ENCODE assay signal across 18 cellular contexts in the genomic region with DNA sequence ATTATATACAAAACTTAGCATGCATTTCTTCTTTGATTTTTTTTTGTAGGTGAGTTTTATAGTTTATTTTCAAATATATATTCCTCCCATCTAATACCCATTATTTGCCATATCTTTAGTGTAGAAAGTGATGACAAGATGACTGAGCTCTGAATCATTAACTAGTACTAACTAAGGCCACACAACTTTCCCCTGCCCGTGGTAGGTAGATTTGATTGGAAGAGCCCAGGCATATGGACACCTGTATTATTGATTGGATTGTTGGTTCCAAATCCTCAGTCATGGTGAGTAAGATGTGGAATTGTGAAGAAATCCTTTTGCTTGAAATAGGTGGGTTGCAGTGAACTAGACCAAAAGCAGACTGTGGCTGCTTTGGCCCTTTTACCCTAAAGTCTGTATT. TPM values are rescaled to one million over a fixed set of nuclear protein-coding genes. Genes with fewer than 3 reads are reported as not detected.
DNase-seq lines count a peak whose midpoint lies in the region; ATAC-seq, FAIRE-seq and TF ChIP-seq lines count a peak whose summit lies in the region.
"Had no signal": no experiment of that assay in that cellular context is flagged by ENCODE, and none has a peak within 500 bp of the region (broad histone marks: within the 10 kb centered on the region; RNA-seq: fewer than 3 reads in every experiment).

No MANE protein-coding gene starts in this region.

- H3K27ac ChIP-seq in foreskin keratinocyte: no peak overlapping the region
- H3K27ac ChIP-seq: BLaER1 treated with 17β-estradiol and CSF1 and Interleukin-3, amounts not matched to agents 10 nM and 100 nM; GM23248 had no signal

- peaks cover 14% of the 10 kb centered on the region for H3K36me3 Mint-ChIP-seq in WTC11
- H3K36me3 Mint-ChIP-seq in progenitor cell of endocrine pancreas (ENCODE audit: insufficient read depth): peaks cover 19% of the 10 kb centered on the region
- H3K36me3 Mint-ChIP-seq in immature natural killer cell: peaks cover 3 to 14% (median 4%) of the 10 kb centered on the region in 3 donors

- POLR2A ChIA-PET in WTC11 (lab: Charles Lee): no interaction called here

- no peaks in the 10 kb centered on the region for H3K4me1 ChIP-seq in foreskin keratinocyte
- H3K4me1 ChIP-seq: BLaER1 treated with 17β-estradiol and CSF1 and Interleukin-3, amounts not matched to agents 10 nM and 100 nM; HAP-1 had no signal

- 0 out of 2 replicates have a peak overlapping the region, but pooled peaks have one; percentile 2 for H3K27ac Mint-ChIP-seq in WTC11
- peak overlapping the region; percentile 62 for H3K27ac Mint-ChIP-seq in progenitor cell of endocrine pancreas
- H3K27ac Mint-ChIP-seq in immature natural killer cell: no peak overlapping the region
- H3K27ac Mint-ChIP-seq: B cell; CD8-positive, alpha-beta T cell had no signal

- H3K27me3 Mint-ChIP-seq in WTC11 (ENCODE audit: low read depth): no peaks in the 10 kb centered on the region
- H3K27me3 Mint-ChIP-seq in progenitor cell of endocrine pancreas: no peaks in the 10 kb centered on the region
- no peaks in the 10 kb centered on the region for H3K27me3 Mint-ChIP-seq in immature natural killer cell (ENCODE audit: low read depth in 3 of 3)
- H3K27me3 Mint-ChIP-seq: B cell had no signal

- DNase-seq in GM12892 (ENCODE audit: insufficient read length): no peak
- no peak for DNase-seq in WTC11 (ENCODE audit: low spot score)
- no peak for DNase-seq in foreskin keratinocyte
- DNase-seq in progenitor cell of endocrine pancreas (ENCODE audit: low spot score, unreplicated experiment): no peak
- no peak for DNase-seq in immature natural killer cell
- no peak for DNase-seq in NCI-H510A (lab: John Stamatoyannopoulos, UW)
- no peak for DNase-seq in stimulated activated CD4-positive, alpha-beta T cell treated with anti-CD3 and anti-CD28 coated beads, Interleukin-2, amount 100 ng/mL, for 24 hours
- DNase-seq: CD8-positive, alpha-beta T cell; DMS 273 treated with DMSO at 0.1 percent for 48 hours; DMS53; DND-41; EL; GM23248 had no signal

- no peaks in the 10 kb centered on the region for H3K27me3 ChIP-seq in foreskin keratinocyte
- H3K27me3 ChIP-seq: BLaER1 treated with 17β-estradiol and CSF1 and Interleukin-3, amounts not matched to agents 10 nM and 100 nM had no signal

- no peak for TF ChIP-seq POLR2A in GM12892 (IDR thresholded peaks at IDR 0.05; ENCODE audit: low read depth, low read length)

- no peak for TF ChIP-seq CTCF in WTC11 (IDR thresholded peaks at IDR 0.05)
- TF ChIP-seq CTCF in foreskin keratinocyte (conservative IDR thresholded peaks at IDR 0.05): no peak
- no peak for TF ChIP-seq CTCF in progenitor cell of endocrine pancreas (IDR thresholded peaks at IDR 0.05; ENCODE audit: unreplicated experiment)

- no peaks in the 10 kb centered on the region for H3K9me3 Mint-ChIP-seq in WTC11
- no peaks in the 10 kb centered on the region for H3K9me3 Mint-ChIP-seq in progenitor cell of endocrine pancreas (ENCODE audit: low read depth)
- no peaks in the 10 kb centered on the region for H3K9me3 Mint-ChIP-seq in immature natural killer cell
- H3K9me3 Mint-ChIP-seq: CD8-positive, alpha-beta T cell had no signal

- H3K4me3 Mint-ChIP-seq in WTC11 (no peak overlapping the region), progenitor cell of endocrine pancreas (ENCODE audit: low read depth) (no peak overlapping the region), immature natural killer cell (no peak overlapping the region)
- H3K4me3 Mint-ChIP-seq: B cell; CD8-positive, alpha-beta T cell had no signal

- H3K4me1 Mint-ChIP-seq in WTC11 (no peaks in the 10 kb centered on the region; the same call in 1 of the 2 replicates), progenitor cell of endocrine pancreas (ENCODE audit: low read depth) (peaks cover 2% of the 10 kb centered on the region), immature natural killer cell (no peaks in the 10 kb centered on the region)
- H3K4me1 Mint-ChIP-seq: B cell had no signal

- CTCF ChIA-PET in WTC11 (lab: Charles Lee): interaction anchor here (0.6 kb wide), 1 partner anchor 122 kb away, joined by 3 read pairs; no protein-coding TSS in a partner anchor

- ATAC-seq in WTC11 (no peak), foreskin keratinocyte (peak; percentile 23)
- ATAC-seq: CD8-positive, alpha-beta T cell; GM12878 had no signal

- peak; percentile 54 for FAIRE-seq in GM12892 (lab: Jason Lieb, UNC)
- FAIRE-seq: GM12878, GM19239 had no signal

TF ChIP-seq in WTC11, 78 proteins besides CTCF, POLR2A, EP300 and RAD21 (continues in another document):
- TF ChIP-seq GRHL2 (CRISPR knock-in tag; IDR thresholded peaks at IDR 0.05; ENCODE audit: insufficient replicate concordance, severe bottlenecking) (no peak), ZNF121 (CRISPR knock-in tag; IDR thresholded peaks at IDR 0.05) (no peak), NFATC4 (CRISPR knock-in tag; IDR thresholded peaks at IDR 0.05) (no peak), ZNF423 (CRISPR knock-in tag; IDR thresholded peaks at IDR 0.05) (no peak), FOXJ3 (CRISPR knock-in tag; IDR thresholded peaks at IDR 0.05; ENCODE audit: borderline replicate concordance) (no peak), ZBTB21 (CRISPR knock-in tag; IDR thresholded peaks at IDR 0.05; ENCODE audit: borderline replicate concordance) (no peak)
- TF ChIP-seq, protein P1, sequence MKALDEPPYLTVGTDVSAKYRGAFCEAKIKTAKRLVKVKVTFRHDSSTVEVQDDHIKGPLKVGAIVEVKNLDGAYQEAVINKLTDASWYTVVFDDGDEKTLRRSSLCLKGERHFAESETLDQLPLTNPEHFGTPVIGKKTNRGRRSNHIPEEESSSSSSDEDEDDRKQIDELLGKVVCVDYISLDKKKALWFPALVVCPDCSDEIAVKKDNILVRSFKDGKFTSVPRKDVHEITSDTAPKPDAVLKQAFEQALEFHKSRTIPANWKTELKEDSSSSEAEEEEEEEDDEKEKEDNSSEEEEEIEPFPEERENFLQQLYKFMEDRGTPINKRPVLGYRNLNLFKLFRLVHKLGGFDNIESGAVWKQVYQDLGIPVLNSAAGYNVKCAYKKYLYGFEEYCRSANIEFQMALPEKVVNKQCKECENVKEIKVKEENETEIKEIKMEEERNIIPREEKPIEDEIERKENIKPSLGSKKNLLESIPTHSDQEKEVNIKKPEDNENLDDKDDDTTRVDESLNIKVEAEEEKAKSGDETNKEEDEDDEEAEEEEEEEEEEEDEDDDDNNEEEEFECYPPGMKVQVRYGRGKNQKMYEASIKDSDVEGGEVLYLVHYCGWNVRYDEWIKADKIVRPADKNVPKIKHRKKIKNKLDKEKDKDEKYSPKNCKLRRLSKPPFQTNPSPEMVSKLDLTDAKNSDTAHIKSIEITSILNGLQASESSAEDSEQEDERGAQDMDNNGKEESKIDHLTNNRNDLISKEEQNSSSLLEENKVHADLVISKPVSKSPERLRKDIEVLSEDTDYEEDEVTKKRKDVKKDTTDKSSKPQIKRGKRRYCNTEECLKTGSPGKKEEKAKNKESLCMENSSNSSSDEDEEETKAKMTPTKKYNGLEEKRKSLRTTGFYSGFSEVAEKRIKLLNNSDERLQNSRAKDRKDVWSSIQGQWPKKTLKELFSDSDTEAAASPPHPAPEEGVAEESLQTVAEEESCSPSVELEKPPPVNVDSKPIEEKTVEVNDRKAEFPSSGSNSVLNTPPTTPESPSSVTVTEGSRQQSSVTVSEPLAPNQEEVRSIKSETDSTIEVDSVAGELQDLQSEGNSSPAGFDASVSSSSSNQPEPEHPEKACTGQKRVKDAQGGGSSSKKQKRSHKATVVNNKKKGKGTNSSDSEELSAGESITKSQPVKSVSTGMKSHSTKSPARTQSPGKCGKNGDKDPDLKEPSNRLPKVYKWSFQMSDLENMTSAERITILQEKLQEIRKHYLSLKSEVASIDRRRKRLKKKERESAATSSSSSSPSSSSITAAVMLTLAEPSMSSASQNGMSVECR (CRISPR knock-in tag; IDR thresholded peaks at IDR 0.05; ENCODE audit: borderline replicate concordance): no peak
- TF ChIP-seq, protein P2, sequence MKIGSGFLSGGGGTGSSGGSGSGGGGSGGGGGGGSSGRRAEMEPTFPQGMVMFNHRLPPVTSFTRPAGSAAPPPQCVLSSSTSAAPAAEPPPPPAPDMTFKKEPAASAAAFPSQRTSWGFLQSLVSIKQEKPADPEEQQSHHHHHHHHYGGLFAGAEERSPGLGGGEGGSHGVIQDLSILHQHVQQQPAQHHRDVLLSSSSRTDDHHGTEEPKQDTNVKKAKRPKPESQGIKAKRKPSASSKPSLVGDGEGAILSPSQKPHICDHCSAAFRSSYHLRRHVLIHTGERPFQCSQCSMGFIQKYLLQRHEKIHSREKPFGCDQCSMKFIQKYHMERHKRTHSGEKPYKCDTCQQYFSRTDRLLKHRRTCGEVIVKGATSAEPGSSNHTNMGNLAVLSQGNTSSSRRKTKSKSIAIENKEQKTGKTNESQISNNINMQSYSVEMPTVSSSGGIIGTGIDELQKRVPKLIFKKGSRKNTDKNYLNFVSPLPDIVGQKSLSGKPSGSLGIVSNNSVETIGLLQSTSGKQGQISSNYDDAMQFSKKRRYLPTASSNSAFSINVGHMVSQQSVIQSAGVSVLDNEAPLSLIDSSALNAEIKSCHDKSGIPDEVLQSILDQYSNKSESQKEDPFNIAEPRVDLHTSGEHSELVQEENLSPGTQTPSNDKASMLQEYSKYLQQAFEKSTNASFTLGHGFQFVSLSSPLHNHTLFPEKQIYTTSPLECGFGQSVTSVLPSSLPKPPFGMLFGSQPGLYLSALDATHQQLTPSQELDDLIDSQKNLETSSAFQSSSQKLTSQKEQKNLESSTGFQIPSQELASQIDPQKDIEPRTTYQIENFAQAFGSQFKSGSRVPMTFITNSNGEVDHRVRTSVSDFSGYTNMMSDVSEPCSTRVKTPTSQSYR (CRISPR knock-in tag; IDR thresholded peaks at IDR 0.05): no peak
- TF ChIP-seq, protein P3, sequence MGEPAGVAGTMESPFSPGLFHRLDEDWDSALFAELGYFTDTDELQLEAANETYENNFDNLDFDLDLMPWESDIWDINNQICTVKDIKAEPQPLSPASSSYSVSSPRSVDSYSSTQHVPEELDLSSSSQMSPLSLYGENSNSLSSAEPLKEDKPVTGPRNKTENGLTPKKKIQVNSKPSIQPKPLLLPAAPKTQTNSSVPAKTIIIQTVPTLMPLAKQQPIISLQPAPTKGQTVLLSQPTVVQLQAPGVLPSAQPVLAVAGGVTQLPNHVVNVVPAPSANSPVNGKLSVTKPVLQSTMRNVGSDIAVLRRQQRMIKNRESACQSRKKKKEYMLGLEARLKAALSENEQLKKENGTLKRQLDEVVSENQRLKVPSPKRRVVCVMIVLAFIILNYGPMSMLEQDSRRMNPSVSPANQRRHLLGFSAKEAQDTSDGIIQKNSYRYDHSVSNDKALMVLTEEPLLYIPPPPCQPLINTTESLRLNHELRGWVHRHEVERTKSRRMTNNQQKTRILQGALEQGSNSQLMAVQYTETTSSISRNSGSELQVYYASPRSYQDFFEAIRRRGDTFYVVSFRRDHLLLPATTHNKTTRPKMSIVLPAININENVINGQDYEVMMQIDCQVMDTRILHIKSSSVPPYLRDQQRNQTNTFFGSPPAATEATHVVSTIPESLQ (CRISPR knock-in tag; IDR thresholded peaks at IDR 0.05): no peak

RNA-seq across cellular contexts. Expression of a gene that starts 54.8 kb away (rescaled TPM):
- polyA plus RNA-seq in GM12892 (2012; ENCODE audit: missing spikeins): 35.2 TPM
- total RNA-seq in WTC11 (2021) (121 to 134 TPM (median 132 TPM) in 3 replicates), foreskin keratinocyte (22.7 and 23.2 TPM in 2 replicates), progenitor cell of endocrine pancreas (102 and 111 TPM in 2 replicates)
- polyA plus RNA-seq in foreskin keratinocyte (14.9 and 15.0 TPM in 2 replicates), immature natural killer cell (10 to 100 TPM; 17.3 to 19.0 (median 17.6) TPM)

Comparison
In these comparisons a context has a peak if more than half of its experiments do, and no peak if none do; other contexts are left out.
1. H3K27ac Mint-ChIP-seq: peak in WTC11 (single experiment) and progenitor cell of endocrine pancreas (single experiment); none in immature natural killer cell (0 of 6).